Comparison of ENCODE assay signal across 19 cellular contexts in genomic region chr22:25837288-25837900, GRCh38.
"Had no signal": no experiment of that assay in that cellular context is flagged by ENCODE, and none has a peak within 500 bp of the region (broad histone marks: within the 10 kb centered on the region; RNA-seq: fewer than 3 reads in every experiment).

No MANE protein-coding gene starts in this region.

- H3K27ac Mint-ChIP-seq: activated CD4-positive, alpha-beta T cell treated with anti-CD3 and anti-CD28 coated beads for 36 hours; activated naive CD8-positive, alpha-beta T cell treated with anti-CD3 and anti-CD28 coated beads, Interleukin-2, amount 10 ng/mL, durations not matched to agents 7 days and 5 days; activated T-helper 17 cell treated with anti-CD3 and anti-CD28 coated beads, Interleukin-2, amount 50 U/mL, for 72 hours; naive thymus-derived CD4-positive, alpha-beta T cell; T-cell; WTC11 had no signal

- DNase-seq: activated CD4-positive, alpha-beta T cell treated with anti-CD3 and anti-CD28 coated beads for 36 hours; activated CD4-positive, alpha-beta T cell treated with anti-CD3 and anti-CD28 coated beads, Interleukin-2, amount 50 U/mL, for 48 hours; activated naive CD4-positive, alpha-beta T cell treated with Interleukin-2 at 50 U/mL for 16 hours; activated naive CD8-positive, alpha-beta T cell treated with anti-CD3 and anti-CD28 coated beads, Interleukin-2, amount 10 ng/mL, durations not matched to agents 7 days and 5 days; activated T-cell treated with anti-CD3 and anti-CD28 coated beads, Interleukin-2, amount 50 U/mL, for 1 hour; amygdala; central memory CD4-positive, alpha-beta T cell; cortex of kidney; effector CD4-positive, alpha-beta T cell; mucosa of descending colon; naive thymus-derived CD4-positive, alpha-beta T cell; sigmoid colon; stimulated activated naive CD4-positive, alpha-beta T cell; T-cell; upper lobe of right lung had no signal

- H3K4me1 ChIP-seq: sigmoid colon, upper lobe of right lung had no signal

- H3K4me3 Mint-ChIP-seq: activated CD4-positive, alpha-beta T cell treated with anti-CD3 and anti-CD28 coated beads for 36 hours; activated naive CD8-positive, alpha-beta T cell treated with anti-CD3 and anti-CD28 coated beads, Interleukin-2, amount 10 ng/mL, durations not matched to agents 7 days and 5 days; activated T-helper 17 cell treated with anti-CD3 and anti-CD28 coated beads, Interleukin-2, amount 50 U/mL, for 72 hours; naive thymus-derived CD4-positive, alpha-beta T cell; T-cell; WTC11 had no signal

- H3K36me3 Mint-ChIP-seq: activated naive CD8-positive, alpha-beta T cell treated with anti-CD3 and anti-CD28 coated beads, Interleukin-2, amount 10 ng/mL, durations not matched to agents 7 days and 5 days; naive thymus-derived CD4-positive, alpha-beta T cell; T-cell; WTC11 had no signal

- H3K27me3 Mint-ChIP-seq: activated CD4-positive, alpha-beta T cell treated with anti-CD3 and anti-CD28 coated beads for 36 hours; activated naive CD8-positive, alpha-beta T cell treated with anti-CD3 and anti-CD28 coated beads, Interleukin-2, amount 10 ng/mL, durations not matched to agents 7 days and 5 days; activated T-helper 17 cell treated with anti-CD3 and anti-CD28 coated beads, Interleukin-2, amount 50 U/mL, for 72 hours had no signal

- H3K4me3 ChIP-seq: mucosa of descending colon, sigmoid colon, upper lobe of right lung had no signal

- H3K4me1 Mint-ChIP-seq: activated CD4-positive, alpha-beta T cell treated with anti-CD3 and anti-CD28 coated beads for 36 hours; activated naive CD8-positive, alpha-beta T cell treated with anti-CD3 and anti-CD28 coated beads, Interleukin-2, amount 10 ng/mL, durations not matched to agents 7 days and 5 days; activated T-helper 17 cell treated with anti-CD3 and anti-CD28 coated beads, Interleukin-2, amount 50 U/mL, for 72 hours; naive thymus-derived CD4-positive, alpha-beta T cell; T-cell; WTC11 had no signal

- H3K9me3 Mint-ChIP-seq: activated naive CD8-positive, alpha-beta T cell treated with anti-CD3 and anti-CD28 coated beads, Interleukin-2, amount 10 ng/mL, durations not matched to agents 7 days and 5 days; activated T-helper 17 cell treated with anti-CD3 and anti-CD28 coated beads, Interleukin-2, amount 50 U/mL, for 72 hours; T-cell; WTC11 had no signal

- H3K9me3 ChIP-seq: mucosa of descending colon, sigmoid colon, upper lobe of right lung had no signal

- H3K36me3 ChIP-seq: sigmoid colon, upper lobe of right lung had no signal

- H3K27ac ChIP-seq: sigmoid colon, upper lobe of right lung had no signal

- H3K27me3 ChIP-seq: sigmoid colon had no signal

- ATAC-seq: activated CD4-positive, alpha-beta T cell treated with anti-CD3 and anti-CD28 coated beads for 36 hours; activated T-helper 17 cell treated with anti-CD3 and anti-CD28 coated beads, Interleukin-2, amount 50 U/mL, for 72 hours; left lobe of liver; mucosa of descending colon; naive thymus-derived CD4-positive, alpha-beta T cell; SK-N-SH treated with all-trans-retinoic acid at 6 μM for 48 hours; T-cell; upper lobe of right lung; WTC11 had no signal
